Comparison of ENCODE assay signal across 26 cellular contexts in genomic region chr1:49526672-49527071, GRCh38.
"Had no signal": no experiment of that assay in that cellular context is flagged by ENCODE, and none has a peak within 500 bp of the region (broad histone marks: within the 10 kb centered on the region; RNA-seq: fewer than 3 reads in every experiment).

No MANE protein-coding gene starts in this region.

- H3K79me2 ChIP-seq: parathyroid adenoma had no signal

- H3K36me3 ChIP-seq: neural progenitor cell, ovary, right lobe of liver, sigmoid colon, stomach, suprapubic skin, tibial artery, transverse colon, upper lobe of right lung, uterus had no signal

- H2AFZ ChIP-seq: neural progenitor cell, parathyroid adenoma had no signal

- H3K4me1 ChIP-seq: neural progenitor cell, parathyroid adenoma, psoas muscle, right lobe of liver, sigmoid colon, stomach, suprapubic skin, testis, tibial artery, transverse colon, upper lobe of right lung, uterus had no signal

- H3K9ac ChIP-seq: neural progenitor cell, parathyroid adenoma had no signal

- H3K27ac ChIP-seq: neural progenitor cell, ovary, parathyroid adenoma, psoas muscle, right lobe of liver, sigmoid colon, stomach, suprapubic skin, testis, tibial artery, transverse colon, upper lobe of right lung, uterus had no signal

- H3K4me3 ChIP-seq: neural progenitor cell, ovary, psoas muscle, right lobe of liver, sigmoid colon, stomach, suprapubic skin, testis, tibial artery, transverse colon, upper lobe of right lung, uterus had no signal

- H3K4me2 ChIP-seq: neural progenitor cell had no signal

- H3K27me3 ChIP-seq: neural progenitor cell, ovary, right lobe of liver, sigmoid colon, stomach, suprapubic skin, testis, tibial artery, transverse colon, upper lobe of right lung, uterus had no signal

- H3K9me3 ChIP-seq: ovary, psoas muscle, right lobe of liver, sigmoid colon, stomach, suprapubic skin, testis, tibial artery, transverse colon, upper lobe of right lung, uterus had no signal

- DNase-seq: naive thymus-derived CD4-positive, alpha-beta T cell; natural killer cell; occipital lobe; ovary; posterior cingulate gyrus; psoas muscle; retina; right cardiac atrium; right lobe of liver; sigmoid colon; small intestine; stimulated activated CD4-positive, alpha-beta T cell treated with anti-CD3 and anti-CD28 coated beads, Interleukin-15, amount 100 ng/mL, for 24 hours; stimulated activated CD4-positive, alpha-beta T cell treated with anti-CD3 and anti-CD28 coated beads, Interleukin-2, amount 100 ng/mL, for 24 hours; stimulated activated CD4-positive, alpha-beta T cell treated with anti-CD3 and anti-CD28 coated beads, Interleukin-2, amount 100 ng/mL, for 48 hours; stimulated activated CD4-positive, alpha-beta T cell treated with anti-CD3 and anti-CD28 coated beads, Interleukin-4, amount 100 ng/mL, for 24 hours; stimulated activated naive B cell treated with anti-CD40 and anti-IgM and Interleukin-4, amounts not matched to agents 10 μg/mL and 1 μg/mL and 100 μg/mL, for 72 hours; stimulated activated naive CD4-positive, alpha-beta T cell treated with Interleukin-2 at 50 U/mL for 16 hours; stomach; testis; tibial artery; transverse colon; upper lobe of right lung; uterus had no signal
